In the genomic region with DNA sequence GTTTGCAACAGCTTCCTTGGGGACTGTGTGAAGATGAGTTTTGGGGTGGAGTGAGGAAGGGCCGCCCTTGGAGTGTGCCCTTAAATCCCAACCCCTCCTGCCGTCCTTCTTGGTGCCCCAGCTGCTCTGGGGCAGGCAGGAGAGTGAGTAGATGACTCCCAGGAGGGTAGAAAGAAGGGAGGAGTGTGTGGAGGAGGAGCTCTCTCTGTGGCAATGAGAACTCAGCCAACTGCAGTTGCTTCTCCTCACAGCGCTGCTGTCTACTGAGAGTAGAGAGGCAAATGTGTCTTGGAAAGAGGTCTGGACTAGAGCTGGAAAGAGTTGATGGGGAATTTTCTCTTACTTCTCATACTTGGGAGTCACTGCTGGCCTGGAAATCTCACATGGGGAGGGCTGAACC, we compare ENCODE assay signal across 19 cellular contexts. TPM values are rescaled to one million over a fixed set of nuclear protein-coding genes. Genes with fewer than 3 reads are reported as not detected.
A peak's percentile ranks its signal among the peaks of the same experiment; 100 is the strongest.
DNase-seq lines count a peak whose midpoint lies in the region; ATAC-seq and TF ChIP-seq lines count a peak whose summit lies in the region.
"Had no signal": no experiment of that assay in that cellular context is flagged by ENCODE, and none has a peak within 500 bp of the region (broad histone marks: within the 10 kb centered on the region; RNA-seq: fewer than 3 reads in every experiment).

No MANE protein-coding gene starts in this region.

- no peak overlapping the region for H3K9ac ChIP-seq in BLaER1
- H3K9ac ChIP-seq in endodermal cell (ENCODE audit: extremely low read depth, low read length, poor library complexity, severe bottlenecking), result no peak overlapping the region
- H3K9ac ChIP-seq: GM23248 had no signal

- ATAC-seq in Right ventricle myocardium inferior (peak; percentile 63), HG03039 (IDR thresholded peaks at IDR 0.05; ENCODE audit: unreplicated experiment) (no peak), WTC11 (no peak)
- ATAC-seq: GM12878 had no signal

- H3K4me1 Mint-ChIP-seq in endodermal cell (peaks cover 9% of the 10 kb centered on the region), neural crest cell (no peaks in the 10 kb centered on the region), WTC11 (0 out of 2 replicates have a peak, but pooled peaks cover 4% of the 10 kb centered on the region)

- 0 out of 2 replicates have a peak overlapping the region, but pooled peaks have one; percentile 7 for H3K4me2 ChIP-seq in BLaER1

- no peaks in the 10 kb centered on the region for H4K20me1 ChIP-seq in BLaER1

- WGBS in endodermal cell (ENCODE audit: insufficient coverage in 1 of 2, insufficient read length in 1 of 2), 2 experiments, result 93% methylated on average over 2 to 3 of the region's 3 CpGs

- H3K27ac Mint-ChIP-seq in endodermal cell (no peak overlapping the region), neural crest cell (ENCODE audit: unreplicated experiment) (peak overlapping the region; percentile 27), WTC11 (no peak overlapping the region)
- H3K27ac Mint-ChIP-seq: CD4-positive, alpha-beta T cell had no signal

- H3K4me3 Mint-ChIP-seq in endodermal cell (no peak overlapping the region), neural crest cell (no peak overlapping the region), WTC11 (no peak overlapping the region)
- H3K4me3 Mint-ChIP-seq: CD4-positive, alpha-beta T cell; H9 had no signal

- DNase-seq in Right ventricle myocardium inferior (ENCODE audit: missing footprints), result no peak
- no peak for DNase-seq in right atrium auricular region (ENCODE audit: low spot score)
- DNase-seq in endodermal cell, result peak; percentile 20
- DNase-seq in neural crest cell (ENCODE audit: low read depth, low spot score), result no peak
- DNase-seq in amniotic stem cell (lab: John Stamatoyannopoulos, UW), result no peak
- no peak for DNase-seq in WTC11 (ENCODE audit: low spot score)
- DNase-seq: 8988T; C1 segment of cervical spinal cord; Calu3; CD4-positive, alpha-beta T cell; DMS 273 treated with DMSO at 0.1 percent for 48 hours; DMS79; GM23248; H9 had no signal

- H3K36me3 Mint-ChIP-seq in endodermal cell (ENCODE audit: low read depth) (no peaks in the 10 kb centered on the region), neural crest cell (ENCODE audit: low read depth) (no peaks in the 10 kb centered on the region), WTC11 (no peaks in the 10 kb centered on the region)

- H3K9me3 ChIP-seq in right atrium auricular region, result no peaks in the 10 kb centered on the region
- H3K9me3 ChIP-seq in BLaER1, result no peaks in the 10 kb centered on the region
- no peaks in the 10 kb centered on the region for H3K9me3 ChIP-seq in endodermal cell (ENCODE audit: control insufficient read depth, low read length)

- H3K4me3 ChIP-seq in right atrium auricular region (no peak overlapping the region), BLaER1 (no peak overlapping the region), endodermal cell (ENCODE audit: low read length) (no peak overlapping the region)
- H3K4me3 ChIP-seq: GM12878, GM23248 had no signal

- H3K27me3 ChIP-seq in right atrium auricular region (no peaks in the 10 kb centered on the region), BLaER1 (no peaks in the 10 kb centered on the region), endodermal cell (ENCODE audit: control insufficient read depth, insufficient read depth, low read length, poor library complexity, severe bottlenecking) (no peaks in the 10 kb centered on the region)

- no peaks in the 10 kb centered on the region for H3K36me3 ChIP-seq in right atrium auricular region
- no peaks in the 10 kb centered on the region for H3K36me3 ChIP-seq in BLaER1
- H3K36me3 ChIP-seq in endodermal cell (ENCODE audit: control insufficient read depth, insufficient read depth, low read length), result no peaks in the 10 kb centered on the region

- CTCF ChIA-PET in WTC11 (lab: Charles Lee), result interaction anchor here (1.0 kb wide), 1 partner anchor 31 kb away, joined by 3 read pairs; no protein-coding TSS in a partner anchor

- H3K27ac ChIP-seq in right atrium auricular region, result no peak overlapping the region
- H3K27ac ChIP-seq in BLaER1, result no peak overlapping the region
- H3K27ac ChIP-seq in endodermal cell (ENCODE audit: low read depth, low read length), result no peak overlapping the region
- H3K27ac ChIP-seq: GM23248, HL-60 had no signal

- intact Hi-C loops in Right ventricle myocardium inferior (cut with DNase I), result no loop called here

- no peaks in the 10 kb centered on the region for H3K9me3 Mint-ChIP-seq in endodermal cell
- no peaks in the 10 kb centered on the region for H3K9me3 Mint-ChIP-seq in neural crest cell
- no peaks in the 10 kb centered on the region for H3K9me3 Mint-ChIP-seq in WTC11
- H3K9me3 Mint-ChIP-seq: CD4-positive, alpha-beta T cell; H9 had no signal

- H3K4me1 ChIP-seq in right atrium auricular region (no peaks in the 10 kb centered on the region), BLaER1 (peaks cover 28% of the 10 kb centered on the region), endodermal cell (ENCODE audit: control insufficient read depth, insufficient read depth, low read length) (no peaks in the 10 kb centered on the region)

- no peak for TF ChIP-seq CTCF in right atrium auricular region (IDR thresholded peaks at IDR 0.05)
- TF ChIP-seq CTCF in endodermal cell (conservative IDR thresholded peaks at IDR 0.05), result no peak
- TF ChIP-seq CTCF in neural crest cell (conservative IDR thresholded peaks at IDR 0.05), result no peak
- TF ChIP-seq CTCF in WTC11 (IDR thresholded peaks at IDR 0.05), result no peak

- POLR2A ChIA-PET in WTC11 (lab: Charles Lee), result no interaction called here

- H3K27me3 Mint-ChIP-seq in endodermal cell (ENCODE audit: insufficient read depth) (peaks cover 34% of the 10 kb centered on the region), neural crest cell (ENCODE audit: low read depth) (peaks cover 15% of the 10 kb centered on the region), WTC11 (ENCODE audit: low read depth) (no peaks in the 10 kb centered on the region; the same call in 1 of the 2 replicates)

TF ChIP-seq in WTC11, 78 proteins besides CTCF, POLR2A, EP300 and RAD21:
- TF ChIP-seq ELF4 (CRISPR knock-in tag; IDR thresholded peaks at IDR 0.05; ENCODE audit: low read depth), result no peak
- no peak for TF ChIP-seq GTF2I (CRISPR knock-in tag; conservative IDR thresholded peaks at IDR 0.05)
- TF ChIP-seq EMX1 (CRISPR knock-in tag; IDR thresholded peaks at IDR 0.05), result no peak
- no peak for TF ChIP-seq ZNF532 (CRISPR knock-in tag; IDR thresholded peaks at IDR 0.05; ENCODE audit: borderline replicate concordance)
- no peak for TF ChIP-seq MXD4 (CRISPR knock-in tag; IDR thresholded peaks at IDR 0.05; ENCODE audit: borderline replicate concordance)
- no peak for TF ChIP-seq GABPB1 (CRISPR knock-in tag; IDR thresholded peaks at IDR 0.05)
- no peak for TF ChIP-seq IRF2 (CRISPR knock-in tag; IDR thresholded peaks at IDR 0.05; ENCODE audit: borderline replicate concordance, low read depth)
- no peak for TF ChIP-seq NFYB (CRISPR knock-in tag; conservative IDR thresholded peaks at IDR 0.05; ENCODE audit: low read depth)
- no peak for TF ChIP-seq JAZF1 (CRISPR knock-in tag; IDR thresholded peaks at IDR 0.05)

RNA-seq across cellular contexts. Expression of gene SIX2, which starts 21.8 kb away (rescaled TPM):
- 0.65 TPM for total RNA-seq in Right ventricle myocardium inferior
- 1 to 10 TPM; 1.1 to 2.3 TPM for total RNA-seq in right atrium auricular region
- not detected for total RNA-seq in endodermal cell
- polyA plus RNA-seq in endodermal cell (2013, experiment 1 of 2), result 1.8 TPM
- polyA plus RNA-seq in endodermal cell (2013, experiment 2 of 2), result 1.4 TPM
- total RNA-seq in neural crest cell, result 0.14 TPM in 1 of 2 replicates, not detected in the other
- 1.2 to 1.7 TPM (median 1.5 TPM) in 3 replicates for total RNA-seq in WTC11 (2021)
- total RNA-seq: Calu3; CD4-positive, alpha-beta T cell; G401; GM12878; GM23248; H9 had no signal
- polyA plus RNA-seq: GM12878 had no signal
